8 cellular contexts compared by ENCODE assay signal in the genomic region with DNA sequence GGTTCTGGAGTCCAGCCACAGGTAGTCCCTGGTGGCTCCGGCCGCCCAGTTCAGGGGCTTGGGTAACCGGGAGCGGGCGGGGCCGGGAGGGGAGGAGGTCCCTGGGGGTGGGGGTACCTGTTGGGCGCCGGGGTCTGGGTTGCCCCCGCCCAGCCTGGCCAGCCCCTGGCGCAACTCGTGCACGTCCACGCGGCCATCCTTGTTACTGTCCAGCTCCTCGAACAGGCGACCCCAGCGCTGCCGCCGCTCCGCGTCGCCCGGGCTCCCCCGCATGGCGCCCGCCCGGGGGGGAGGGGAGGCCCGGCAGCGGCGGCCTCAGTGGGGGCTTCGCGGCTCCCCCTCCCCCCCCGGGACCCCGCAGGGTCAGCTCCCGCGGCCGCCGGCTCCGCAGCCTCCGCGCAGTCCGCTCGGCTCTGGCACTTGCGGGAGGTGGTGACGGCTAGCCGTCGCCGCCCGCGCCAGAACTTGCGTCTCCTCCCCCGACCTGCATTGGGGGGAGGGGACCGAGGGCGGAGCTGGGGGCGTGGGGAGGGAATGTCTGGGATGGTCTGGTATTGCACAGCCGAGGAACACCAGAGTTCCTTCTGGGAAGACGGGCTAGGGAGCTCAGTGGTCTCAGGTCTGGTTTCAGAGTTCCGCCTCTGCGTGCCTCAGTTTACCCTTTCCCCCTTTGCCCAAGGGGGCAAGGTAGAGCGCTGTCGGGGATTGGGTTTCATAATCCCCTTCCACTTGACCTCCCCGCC. TPM values are rescaled to one million over a fixed set of nuclear protein-coding genes. Genes with fewer than 3 reads are reported as not detected.
DNase-seq lines count a peak whose midpoint lies in the region; ATAC-seq and TF ChIP-seq lines count a peak whose summit lies in the region.

A gene (minus strand): TSS at position 437 of the 743 bp plus-strand sequence. CDS start 164 bp downstream, at position 273.

- CTCF ChIA-PET in CD8-positive, alpha-beta memory T cell (lab: Charles Lee), result interaction anchor here (1.2 to 1.4 kb wide), 2 partner anchors 172 to 404 kb away, joined by 3 read pairs; no protein-coding TSS in a partner anchor

- peaks cover 4% of the 10 kb centered on the region for H3K36me3 ChIP-seq in CD8-positive, alpha-beta memory T cell (ENCODE audit: insufficient read depth, low read length)
- H3K36me3 ChIP-seq in HUES6 (ENCODE audit: control insufficient read depth, insufficient read depth, low read length), result peaks cover 8% of the 10 kb centered on the region
- H3K36me3 ChIP-seq in adrenal gland (replicated peaks in 1 of 2), result peaks cover 0 to 5% of the 10 kb centered on the region in 2 donors
- peaks cover 0 to 29% (median 6%) of the 10 kb centered on the region in 9 donors for H3K36me3 ChIP-seq in heart right ventricle

- intact Hi-C loops in adrenal gland (cut with DNase I), result no loop called here
- intact Hi-C loops in heart right ventricle (cut with DNase I), result loop anchor here in 1 of 10 donors (2.0 kb wide), 1 partner anchor 35 kb away; a partner anchor contains a TSS
- intact Hi-C loops in posterior cingulate gyrus (cut with DNase I), result no loop called here

- peak; percentile 34 for ATAC-seq in GM19452 (IDR thresholded peaks at IDR 0.05; ENCODE audit: unreplicated experiment)
- ATAC-seq in heart right ventricle, result peak; percentile 67 to 87 (median 82)

- 0 to 1% (median 0%) methylated on average over 6 to 62 of the region's 62 CpGs for WGBS in adrenal gland, 4 donors
- 0 to 1% methylated on average over 35 to 62 of the region's 62 CpGs for WGBS in heart right ventricle, 2 donors

- H3K4me3 ChIP-seq in CD8-positive, alpha-beta memory T cell (ENCODE audit: low read length), result peak within 1 kb of the TSS; percentile 95
- peak within 1 kb of the TSS; percentile 81 for H3K4me3 ChIP-seq in HUES6 (ENCODE audit: low read depth, low read length)
- H3K4me3 ChIP-seq in adrenal gland, result peak within 1 kb of the TSS; percentile 31 to 88 (median 43)
- H3K4me3 ChIP-seq in heart right ventricle, result peak within 1 kb of the TSS; percentile 61 to 97 (median 72)

- H3K27me3 Mint-ChIP-seq in CD8-positive, alpha-beta memory T cell, result no peaks in the 10 kb centered on the region

- peaks cover 2 to 9% (median 5%) of the 10 kb centered on the region in 5 donors for H3K9me3 Mint-ChIP-seq in CD8-positive, alpha-beta memory T cell

- H3K27ac ChIP-seq in CD8-positive, alpha-beta memory T cell (ENCODE audit: low read depth, low read length), result peak within 1 kb of the TSS; percentile 65
- no peak within 1 kb of the TSS for H3K27ac ChIP-seq in HUES6 (ENCODE audit: low read depth, low read length)
- H3K27ac ChIP-seq in adrenal gland, result peak within 1 kb of the TSS in 4 of 5 donors; percentile 20 to 90 (median 72)
- H3K27ac ChIP-seq in heart right ventricle, result peak within 1 kb of the TSS in 9 of 10 donors; percentile 38 to 87 (median 65)

- H3K27ac Mint-ChIP-seq in CD8-positive, alpha-beta memory T cell, result peak within 1 kb of the TSS; percentile 82 to 97 (median 90)

- peak; percentile 19 to 24 for TF ChIP-seq POLR2A in adrenal gland (IDR thresholded peaks at IDR 0.05)

- peak within 1 kb of the TSS; percentile 92 to 98 (median 96) for H3K4me3 Mint-ChIP-seq in CD8-positive, alpha-beta memory T cell

- peaks cover 12 to 21% (median 15%) of the 10 kb centered on the region in 3 donors for H3K36me3 Mint-ChIP-seq in CD8-positive, alpha-beta memory T cell

- peaks cover 13 to 28% (median 21%) of the 10 kb centered on the region in 3 donors for H3K4me1 Mint-ChIP-seq in CD8-positive, alpha-beta memory T cell

- DNase-seq in CD8-positive, alpha-beta memory T cell, result peak; percentile 39 to 74 (median 57)
- peak; percentile 45 for DNase-seq in SKM-1 treated with dmso at 0.1 percent for 144 hours (lab: John Stamatoyannopoulos, UW; ENCODE audit: unreplicated experiment)
- DNase-seq in adrenal gland, result peak; percentile 65 to 78 (median 73)
- DNase-seq in heart right ventricle, result peak; percentile 61 to 76
- DNase-seq in posterior cingulate gyrus, result peak; percentile 55 to 96 (median 72)
- no peak for DNase-seq in KG1 (lab: John Stamatoyannopoulos, UW)

- no peaks in the 10 kb centered on the region for H3K9me3 ChIP-seq in CD8-positive, alpha-beta memory T cell (ENCODE audit: low read length)
- H3K9me3 ChIP-seq in HUES6 (ENCODE audit: control insufficient read depth, insufficient read depth, low read depth, low read length) (peaks cover 5% of the 10 kb centered on the region), adrenal gland (replicated peaks in 1 of 3) (no peaks in the 10 kb centered on the region), heart right ventricle (peaks cover 0 to 7% (median 0%) of the 10 kb centered on the region in 11 donors)

- H3K4me1 ChIP-seq in CD8-positive, alpha-beta memory T cell (ENCODE audit: insufficient read depth, low read length), result peaks cover 13% of the 10 kb centered on the region
- H3K4me1 ChIP-seq in HUES6 (ENCODE audit: control insufficient read depth, insufficient read depth, low read length) (peaks cover 10% of the 10 kb centered on the region; the same call in 1 of the 2 replicates), adrenal gland (replicated peaks in 1 of 2) (peaks cover 9 to 11% of the 10 kb centered on the region in 2 donors), heart right ventricle (peaks cover 5 to 29% (median 17%) of the 10 kb centered on the region in 9 donors)

- TF ChIP-seq CTCF in adrenal gland (IDR thresholded peaks at IDR 0.05), result no peak
- TF ChIP-seq CTCF in heart right ventricle (IDR thresholded peaks at IDR 0.05), result no peak

- no peaks in the 10 kb centered on the region for H3K27me3 ChIP-seq in CD8-positive, alpha-beta memory T cell (ENCODE audit: insufficient read depth, low read length, poor library complexity, severe bottlenecking)
- H3K27me3 ChIP-seq in HUES6 (ENCODE audit: control insufficient read depth, insufficient read depth, low read length), result peaks cover 18% of the 10 kb centered on the region; the same call in 1 of the 2 replicates
- peaks cover 9% of the 10 kb centered on the region for H3K27me3 ChIP-seq in adrenal gland
- peaks cover 6 to 26% (median 22%) of the 10 kb centered on the region in 7 donors for H3K27me3 ChIP-seq in heart right ventricle

- POLR2A ChIA-PET in CD8-positive, alpha-beta memory T cell (lab: Charles Lee), result interaction anchor here (1.1 to 1.3 kb wide), 2 partner anchors 23 to 34 kb away, joined by 5 read pairs; a partner anchor contains a TSS

- H3K9ac ChIP-seq in HUES6 (ENCODE audit: low read length), result peak within 1 kb of the TSS; percentile 60

RNA-seq across cellular contexts. Expression of the gene that starts here (rescaled TPM):
- 10 to 100 TPM; 14.5 to 14.8 TPM for total RNA-seq in CD8-positive, alpha-beta memory T cell
- 19.9 TPM for polyA plus RNA-seq in CD8-positive, alpha-beta memory T cell
- total RNA-seq in adrenal gland, result 100 to 1,000 TPM in 3 of 8 donors, 10 to 100 TPM in 5; 41.7 to 189 (median 81.2) TPM
- 10 to 100 TPM; 43.2 to 54.7 (median 49.3) TPM for polyA plus RNA-seq in adrenal gland
- total RNA-seq in heart right ventricle, result 100 to 1,000 TPM in 5 of 10 donors, 10 to 100 TPM in 5; 72.2 to 126 (median 95.4) TPM
- 100 to 1,000 TPM in 1 of 2 donors, 10 to 100 TPM in 1; 53.4 to 104 TPM for polyA plus RNA-seq in heart right ventricle

Comparison
In these comparisons a context has a peak if more than half of its experiments do, and no peak if none do; other contexts are left out.
1. H3K4me3 ChIP-seq: peak in every context shown above with its lines; median percentile 95 in CD8-positive, alpha-beta memory T cell; 81 in HUES6; 72 in heart right ventricle; 43 in adrenal gland.